ENCODE assay signal across 27 cellular contexts in genomic region chr2:60251247-60251646, GRCh38.
"Had no signal": no experiment of that assay in that cellular context is flagged by ENCODE, and none has a peak within 500 bp of the region (broad histone marks: within the 10 kb centered on the region; RNA-seq: fewer than 3 reads in every experiment).

No MANE protein-coding gene starts in this region.

- ATAC-seq: stimulated activated effector memory CD8-positive, alpha-beta T cell treated with anti-CD3 and anti-CD28 coated beads, Interleukin-12 subunit alpha, Interleukin-12 subunit beta, amount 100 ng/mL, for 72 hours; stimulated activated memory B cell treated with anti-CD40 and anti-IgM and Interleukin-4, amounts not matched to agents 10 μg/mL and 1 μg/mL and 100 μg/mL, for 72 hours; stimulated activated naive B cell treated with anti-CD40 and anti-IgM and Interleukin-4, amounts not matched to agents 10 μg/mL and 1 μg/mL and 100 μg/mL, for 72 hours; stimulated activated naive CD8-positive, alpha-beta T cell treated with anti-CD3 and anti-CD28 coated beads, Interleukin-15, amount 100 ng/mL, for 72 hours; stimulated activated naive CD8-positive, alpha-beta T cell treated with anti-CD3 and anti-CD28 coated beads, Interleukin-15, Interleukin-2, amounts not matched to agents 100 U/mL and 50 U/mL, for 24 hours; upper lobe of right lung had no signal

- DNase-seq: stimulated activated CD4-positive, alpha-beta T cell treated with anti-CD3 and anti-CD28 coated beads, Interleukin-2, amount 100 ng/mL, for 48 hours; stimulated activated CD4-positive, alpha-beta T cell treated with anti-CD3 and anti-CD28 coated beads, Interleukin-4, amount 100 ng/mL, for 1 hour; stimulated activated CD4-positive, alpha-beta T cell treated with anti-CD3 and anti-CD28 coated beads, Interleukin-4, amount 100 ng/mL, for 24 hours; stimulated activated CD4-positive, alpha-beta T cell treated with anti-CD3 and anti-CD28 coated beads, Interleukin-4, amount 100 ng/mL, for 4 hours; stimulated activated CD8-positive, alpha-beta memory T cell treated with anti-CD3 and anti-CD28 coated beads, Interleukin-4, amount 100 ng/mL, for 48 hours; stimulated activated naive B cell treated with anti-CD40 and anti-IgM and Interleukin-4, amounts not matched to agents 10 μg/mL and 1 μg/mL and 100 μg/mL, for 72 hours; stimulated activated naive CD4-positive, alpha-beta T cell; stimulated activated naive CD4-positive, alpha-beta T cell treated with Interleukin-2 at 50 U/mL for 16 hours; stimulated activated naive CD8-positive, alpha-beta T cell treated with anti-CD3 and anti-CD28 coated beads, Interleukin-15, amount 100 ng/mL, for 72 hours; stimulated activated naive CD8-positive, alpha-beta T cell treated with anti-CD3 and anti-CD28 coated beads, Interleukin-15, Interleukin-2, amounts not matched to agents 100 U/mL and 50 U/mL, for 24 hours; stomach; substantia nigra; testis; thyroid gland; tibial artery; transverse colon; trophoblast cell; upper lobe of left lung; upper lobe of right lung; uterus had no signal

- H3K27me3 ChIP-seq: stomach, suprapubic skin, testis, thyroid gland, tibial artery, tibial nerve, transverse colon, upper lobe of left lung, upper lobe of right lung, uterus, vagina had no signal

- H3K4me3 ChIP-seq: stomach, suprapubic skin, testis, thoracic aorta, thyroid gland, tibial artery, tibial nerve, transverse colon, upper lobe of left lung, upper lobe of right lung, uterus, vagina had no signal

- H3K4me1 ChIP-seq: suprapubic skin, testis, thyroid gland, tibial artery, tibial nerve, upper lobe of left lung, upper lobe of right lung, uterus, vagina had no signal

- FAIRE-seq: urothelium cell line had no signal

- H3K9me3 ChIP-seq: stomach, suprapubic skin, testis, thoracic aorta, thyroid gland, tibial artery, tibial nerve, transverse colon, upper lobe of left lung, upper lobe of right lung, uterus, vagina had no signal

- H3K36me3 ChIP-seq: stomach, suprapubic skin, thoracic aorta, thyroid gland, tibial artery, tibial nerve, transverse colon, upper lobe of left lung, upper lobe of right lung, uterus, vagina had no signal

- H3K27ac ChIP-seq: stomach, suprapubic skin, testis, thoracic aorta, thyroid gland, tibial artery, tibial nerve, transverse colon, upper lobe of left lung, upper lobe of right lung, uterus, vagina had no signal
